Comparison of ENCODE assay signal across 8 cellular contexts in the genomic region with DNA sequence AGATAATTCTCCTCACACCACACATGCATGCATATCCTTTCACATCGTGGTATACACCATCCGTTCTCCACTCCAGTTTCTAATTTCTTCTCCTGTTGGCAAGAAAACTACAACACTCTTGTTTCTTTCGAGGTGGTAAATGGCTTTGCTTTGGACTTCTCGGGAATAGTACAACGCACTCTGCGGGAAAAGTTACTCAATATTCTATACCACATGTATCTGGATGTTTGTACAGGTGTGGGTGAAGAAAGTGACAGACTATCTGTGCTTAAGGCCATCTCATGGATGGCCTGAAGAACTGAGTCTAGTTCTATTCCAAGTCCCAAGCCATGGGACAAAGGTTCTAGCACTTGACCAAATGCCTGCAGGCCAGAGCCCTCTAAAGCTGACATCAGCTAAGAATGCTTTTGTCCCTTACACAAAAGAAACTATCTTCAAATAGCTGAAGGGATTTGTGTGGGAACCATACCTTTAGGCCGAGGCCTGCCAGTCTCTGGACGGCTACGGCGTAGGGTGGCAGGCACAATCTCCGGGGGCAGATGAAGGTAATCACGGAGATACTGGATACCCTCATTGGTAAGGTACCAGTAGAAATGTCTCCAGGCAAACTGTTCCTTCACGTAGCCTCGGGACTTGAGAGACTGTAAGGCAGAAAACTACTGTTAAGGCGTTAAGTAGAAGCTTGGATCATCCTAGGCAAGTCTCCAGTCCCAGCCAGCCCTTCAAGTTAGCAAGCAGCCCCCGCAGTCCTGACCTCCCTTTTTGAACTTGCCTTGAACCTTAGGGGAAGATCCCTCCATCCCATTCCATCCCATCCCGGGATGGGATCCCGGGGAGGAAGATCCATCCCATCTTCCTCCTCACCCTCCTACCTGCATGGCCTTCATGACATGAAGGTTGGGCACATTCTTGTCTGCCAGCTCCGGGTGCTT. TPM values are rescaled to one million over a fixed set of nuclear protein-coding genes. Genes with fewer than 3 reads are reported as not detected.
DNase-seq lines count a peak whose midpoint lies in the region; ATAC-seq and TF ChIP-seq lines count a peak whose summit lies in the region.

No MANE protein-coding gene starts in this region.

- peaks cover 4% of the 10 kb centered on the region; the same call in 1 of the 2 replicates for H3K4me1 ChIP-seq in SJCRH30
- H3K4me1 ChIP-seq in esophagus squamous epithelium: peaks cover 14 to 44% (median 25%) of the 10 kb centered on the region in 3 donors

- H3K27ac Mint-ChIP-seq in progenitor cell of endocrine pancreas: peak overlapping the region; percentile 100

- 50 to 55% methylated on average over 19 of the region's 19 CpGs for WGBS in esophagus squamous epithelium, 2 donors

- H3K27ac ChIP-seq in SJCRH30: no peak overlapping the region; the same call in 1 of the 2 replicates
- peak overlapping the region; percentile 79 to 91 (median 85) for H3K27ac ChIP-seq in esophagus squamous epithelium

- ATAC-seq in GM18519 (IDR thresholded peaks at IDR 0.05; ENCODE audit: low FRiP score, unreplicated experiment) (no peak), GM18498 (IDR thresholded peaks at IDR 0.05; ENCODE audit: unreplicated experiment) (no peak)

- no peak for TF ChIP-seq POLR2A in esophagus squamous epithelium (IDR thresholded peaks at IDR 0.05)

- no peaks in the 10 kb centered on the region for H3K27me3 Mint-ChIP-seq in progenitor cell of endocrine pancreas

- H3K9me3 ChIP-seq in SJCRH30 (replicated peaks) (no peaks in the 10 kb centered on the region), esophagus squamous epithelium (no peaks in the 10 kb centered on the region)

- intact Hi-C loops in esophagus squamous epithelium (cut with DNase I): no loop called here

- H3K36me3 Mint-ChIP-seq in progenitor cell of endocrine pancreas (ENCODE audit: insufficient read depth): peaks cover 15% of the 10 kb centered on the region

- H3K4me3 Mint-ChIP-seq in progenitor cell of endocrine pancreas (ENCODE audit: low read depth): peak overlapping the region; percentile 98

- CTCF ChIA-PET in GM10248 (lab: Yijun Ruan, JAX): interaction anchor here (0.7 to 3.5 kb wide), 6 partner anchors 9 to 261 kb away, joined by 3 to 21 read pairs (median 6); no protein-coding TSS in a partner anchor

- no peaks in the 10 kb centered on the region for H3K27me3 ChIP-seq in SJCRH30
- no peaks in the 10 kb centered on the region for H3K27me3 ChIP-seq in esophagus squamous epithelium

- H3K4me3 ChIP-seq in GM08714 (ENCODE audit: low read length) (peak overlapping the region; percentile 84), SJCRH30 (peak overlapping the region; percentile 95), esophagus squamous epithelium (peak overlapping the region; percentile 52 to 80 (median 71))

- H3K4me1 Mint-ChIP-seq in progenitor cell of endocrine pancreas (ENCODE audit: low read depth): peaks cover 9% of the 10 kb centered on the region

- no peak for DNase-seq in SJCRH30
- no peak for DNase-seq in esophagus squamous epithelium (lab: John Stamatoyannopoulos, UW)
- DNase-seq in progenitor cell of endocrine pancreas (ENCODE audit: low spot score, unreplicated experiment): no peak
- DNase-seq in DMS 273 treated with DMSO at 0.1 percent for 48 hours (lab: John Stamatoyannopoulos, UW): no peak
- no peak for DNase-seq in GM10248 (ENCODE audit: extremely low spot score)

- no peak for TF ChIP-seq CTCF in esophagus squamous epithelium (IDR thresholded peaks at IDR 0.05)
- no peak for TF ChIP-seq CTCF in progenitor cell of endocrine pancreas (IDR thresholded peaks at IDR 0.05; ENCODE audit: unreplicated experiment)
- TF ChIP-seq CTCF in GM10248 (IDR thresholded peaks at IDR 0.05; ENCODE audit: control extremely low read depth, extremely low read depth, low read depth, missing control alignments): no peak

- H3K9me3 Mint-ChIP-seq in progenitor cell of endocrine pancreas (ENCODE audit: low read depth): no peaks in the 10 kb centered on the region

- POLR2A ChIA-PET in GM10248 (lab: Yijun Ruan, JAX): interaction anchor here (1.3 to 1.4 kb wide), 2 partner anchors 10 to 175 kb away, joined by 4 to 5 read pairs; a partner anchor contains a TSS

- H3K36me3 ChIP-seq in SJCRH30 (peaks cover 57% of the 10 kb centered on the region), esophagus squamous epithelium (peaks cover 27 to 55% (median 45%) of the 10 kb centered on the region in 3 donors)

RNA-seq across cellular contexts. Expression of a gene that starts 1.4 kb away (rescaled TPM):
- total RNA-seq in SJCRH30 (2014; rRNA removed; shearing (Covaris generic)): 2,129 and 2,719 TPM in 2 replicates
- total RNA-seq in esophagus squamous epithelium (1,000 to 10,000 TPM in 3 of 4 donors, 100 to 1,000 TPM in 1; 983 to 4,649 (median 2,673) TPM), progenitor cell of endocrine pancreas (1,118 and 1,174 TPM in 2 replicates)

RNA-seq across cellular contexts. Expression of a gene that starts 32.0 kb away (rescaled TPM):
- total RNA-seq in SJCRH30 (2014; rRNA removed; shearing (Covaris generic)): 13.2 and 14.1 TPM in 2 replicates
- 10 to 100 TPM; 14.9 to 33.4 (median 22.4) TPM for total RNA-seq in esophagus squamous epithelium
- 20.6 and 23.4 TPM in 2 replicates for total RNA-seq in progenitor cell of endocrine pancreas

RNA-seq across cellular contexts. Expression of a gene that starts 41.4 kb away (rescaled TPM):
- total RNA-seq in SJCRH30 (2014; rRNA removed; shearing (Covaris generic)): not detected in 2 replicates
- total RNA-seq in esophagus squamous epithelium: not detected
- 0.72 and 0.89 TPM in 2 replicates for total RNA-seq in progenitor cell of endocrine pancreas
